8 cellular contexts compared by ENCODE assay signal in genomic region chr10:16436367-16436757, GRCh38. TPM values are rescaled to one million over a fixed set of nuclear protein-coding genes. Genes with fewer than 3 reads are reported as not detected.
DNase-seq lines count a peak whose midpoint lies in the region; ATAC-seq and TF ChIP-seq lines count a peak whose summit lies in the region.

No MANE protein-coding gene starts in this region.

- H3F3A ChIP-seq in PC-9 (ENCODE audit: insufficient read depth, low read depth): peaks cover 28% of the 10 kb centered on the region

- no peaks in the 10 kb centered on the region for H3K27me3 ChIP-seq in PC-9 (ENCODE audit: insufficient read depth, low read depth)
- no peaks in the 10 kb centered on the region for H3K27me3 ChIP-seq in duodenal mucosa (ENCODE audit: control insufficient read depth in 1 of 2, insufficient read depth in 2 of 2, low read length in 2 of 2)
- no peaks in the 10 kb centered on the region for H3K27me3 ChIP-seq in muscle layer of colon (ENCODE audit: control insufficient read depth in 1 of 2, insufficient read depth in 2 of 2, low read length in 2 of 2)

- no peaks in the 10 kb centered on the region for H3K36me3 ChIP-seq in PC-9 (ENCODE audit: low read depth)
- H3K36me3 ChIP-seq in duodenal mucosa (ENCODE audit: control insufficient read depth in 1 of 2, insufficient read depth in 2 of 2, low read length in 2 of 2): no peaks in the 10 kb centered on the region
- H3K36me3 ChIP-seq in muscle layer of colon (ENCODE audit: insufficient read depth, low read length): no peaks in the 10 kb centered on the region

- ATAC-seq in HG02759 (IDR thresholded peaks at IDR 0.05; ENCODE audit: unreplicated experiment): peak; percentile 12

- peaks cover 37% of the 10 kb centered on the region for H3K4me1 ChIP-seq in PC-9 (replicated peaks; ENCODE audit: insufficient read depth)
- peaks cover 21 to 34% of the 10 kb centered on the region in 2 donors for H3K4me1 ChIP-seq in duodenal mucosa (ENCODE audit: control insufficient read depth in 1 of 2, insufficient read depth in 2 of 2, low read length in 2 of 2)
- H3K4me1 ChIP-seq in muscle layer of colon (ENCODE audit: insufficient read depth, low read length): peaks cover 5% of the 10 kb centered on the region

- no peak overlapping the region for H3K27ac ChIP-seq in PC-9
- H3K27ac ChIP-seq in duodenal mucosa (ENCODE audit: low read depth, low read length): no peak overlapping the region
- H3K27ac ChIP-seq in muscle layer of colon (ENCODE audit: low read depth, low read length): no peak overlapping the region

- H3K9ac ChIP-seq in duodenal mucosa (ENCODE audit: low read depth in 1 of 2, low read length in 2 of 2): peak overlapping the region; percentile 51 to 74
- peak overlapping the region; percentile 15 for H3K9ac ChIP-seq in muscle layer of colon (ENCODE audit: low read length)

- H4K20me1 ChIP-seq in PC-9 (ENCODE audit: insufficient read depth): no peaks in the 10 kb centered on the region

- CTCF ChIA-PET in PC-9 (lab: Charles Lee): interaction anchor here (0.6 kb wide), 1 partner anchor 1036 kb away, joined by 11 read pairs; no protein-coding TSS in a partner anchor

- peak overlapping the region; percentile 75; the same call in 1 of the 2 replicates for H2AFZ ChIP-seq in PC-9

- H3K4me3 ChIP-seq in PC-9 (peak overlapping the region; percentile 78), duodenal mucosa (ENCODE audit: low read depth in 1 of 2, low read length in 2 of 2) (peak overlapping the region; percentile 85 to 89), muscle layer of colon (ENCODE audit: low read depth in 1 of 2, low read length in 2 of 2) (peak overlapping the region; percentile 50 to 66)

- no TSS peak for BruUV-seq in PC-9 (replicated peaks; lab: Mats Ljungman, UMichigan)

- peaks cover 19% of the 10 kb centered on the region for H3K79me2 ChIP-seq in PC-9 (ENCODE audit: low read depth)

- DNase-seq in NCI-H345 (lab: John Stamatoyannopoulos, UW) (peak; percentile 53), NCI-H345 treated with DMSO at 0.1 percent for 48 hours (lab: John Stamatoyannopoulos, UW; ENCODE audit: unreplicated experiment) (no peak), PC-9 (no peak), occipital lobe (lab: John Stamatoyannopoulos, UW) (no peak), GM03348 (ENCODE audit: low spot score) (no peak)

- H3K4me2 ChIP-seq in PC-9: peak overlapping the region; percentile 87

- no peaks in the 10 kb centered on the region for H3K9me2 ChIP-seq in PC-9 (ENCODE audit: insufficient read depth)

- H3K9me3 ChIP-seq in PC-9 (ENCODE audit: insufficient read depth, low read depth): no peaks in the 10 kb centered on the region
- H3K9me3 ChIP-seq in duodenal mucosa (ENCODE audit: control insufficient read depth in 1 of 2, low read length in 2 of 2): no peaks in the 10 kb centered on the region
- H3K9me3 ChIP-seq in muscle layer of colon (ENCODE audit: low read length): no peaks in the 10 kb centered on the region

- POLR2A ChIA-PET in PC-9 (lab: Charles Lee; ENCODE audit: unreplicated experiment): no interaction called here

- intact Hi-C loops in PC-9 (cut with micrococcal nuclease; ENCODE audit: unreplicated experiment): no loop called here

- no peak for TF ChIP-seq CTCF in PC-9 (conservative IDR thresholded peaks at IDR 0.05)

RNA-seq across cellular contexts. Expression of gene PTER, which starts 0.4 kb away (rescaled TPM):
- total RNA-seq in PC-9 (2021) (20.6 and 36.1 TPM in 2 replicates), occipital lobe (0.62 TPM)

Comparison
In these comparisons a context has a peak if more than half of its experiments do, and no peak if none do; other contexts are left out.
1. RNA of gene PTER, which starts 0.4 kb away (total RNA-seq): 20.6 to 36.1 TPM in PC-9; 0.62 TPM in occipital lobe (single experiment); every median in the first group is over 10 times any median in the second.
2. Peak in every context shown above with its lines, with median percentiles within 50 percentile points of each other: H3K4me3 ChIP-seq.